ENCODE assay signal across 20 cellular contexts in genomic region chr12:48750215-48750614, GRCh38. TPM values are rescaled to one million over a fixed set of nuclear protein-coding genes. Genes with fewer than 3 reads are reported as not detected.
A peak's percentile ranks its signal among the peaks of the same experiment; 100 is the strongest.
DNase-seq lines count a peak whose midpoint lies in the region; ATAC-seq lines count a peak whose summit lies in the region.
"Had no signal": no experiment of that assay in that cellular context is flagged by ENCODE, and none has a peak within 500 bp of the region (broad histone marks: within the 10 kb centered on the region; RNA-seq: fewer than 3 reads in every experiment).

No MANE protein-coding gene starts in this region.

- peak; percentile 22 to 31 for ATAC-seq in activated T-cell treated with anti-CD3 and anti-CD28 coated beads, Interleukin-2, amount 50 U/mL, for 4 hours
- ATAC-seq in stimulated activated effector memory CD8-positive, alpha-beta T cell treated with anti-CD3 and anti-CD28 coated beads, Interleukin-12 subunit alpha, Interleukin-12 subunit beta, amount 100 ng/mL, for 72 hours, result peak; percentile 24
- no peak for ATAC-seq in GM21786 (IDR thresholded peaks at IDR 0.05; ENCODE audit: unreplicated experiment)
- ATAC-seq: WTC11 had no signal

- H3K27ac ChIP-seq in epithelial cell of prostate, result peak overlapping the region; percentile 68
- H3K27ac ChIP-seq: KMS-11, suprapubic skin, uterus had no signal

- no peaks in the 10 kb centered on the region for H3K9me3 Mint-ChIP-seq in activated T-cell treated with anti-CD3 and anti-CD28 coated beads, Interleukin-2, amount 50 U/mL, for 4 hours
- H3K9me3 Mint-ChIP-seq in stimulated activated effector memory CD8-positive, alpha-beta T cell treated with anti-CD3 and anti-CD28 coated beads, Interleukin-12 subunit alpha, Interleukin-12 subunit beta, amount 100 ng/mL, for 72 hours, result no peaks in the 10 kb centered on the region
- H3K9me3 Mint-ChIP-seq: T-helper 2 cell treated with Interferon-gamma antibody and Interleukin-4, amounts not matched to agents 5 μg/mL and 100 μg/mL, for 36 hours; WTC11 had no signal

- peaks cover 3% of the 10 kb centered on the region for H3K27me3 Mint-ChIP-seq in activated T-cell treated with anti-CD3 and anti-CD28 coated beads, Interleukin-2, amount 50 U/mL, for 4 hours (ENCODE audit: low read depth)
- H3K27me3 Mint-ChIP-seq: CD4-positive, CD25-positive, alpha-beta regulatory T cell had no signal

- H3K36me3 Mint-ChIP-seq in activated T-cell treated with anti-CD3 and anti-CD28 coated beads, Interleukin-2, amount 50 U/mL, for 4 hours (ENCODE audit: insufficient read depth), result no peaks in the 10 kb centered on the region
- no peaks in the 10 kb centered on the region for H3K36me3 Mint-ChIP-seq in stimulated activated effector memory CD8-positive, alpha-beta T cell treated with anti-CD3 and anti-CD28 coated beads, Interleukin-12 subunit alpha, Interleukin-12 subunit beta, amount 100 ng/mL, for 72 hours
- H3K36me3 Mint-ChIP-seq: CD4-positive, CD25-positive, alpha-beta regulatory T cell; WTC11 had no signal

- peak overlapping the region; percentile 74 for H3K27ac Mint-ChIP-seq in stimulated activated effector memory CD8-positive, alpha-beta T cell treated with anti-CD3 and anti-CD28 coated beads, Interleukin-12 subunit alpha, Interleukin-12 subunit beta, amount 100 ng/mL, for 72 hours
- H3K27ac Mint-ChIP-seq: CD4-positive, CD25-positive, alpha-beta regulatory T cell; T-helper 2 cell treated with Interferon-gamma antibody and Interleukin-4, amounts not matched to agents 5 μg/mL and 100 μg/mL, for 36 hours; WTC11 had no signal

- H3K4me3 Mint-ChIP-seq in activated T-cell treated with anti-CD3 and anti-CD28 coated beads, Interleukin-2, amount 50 U/mL, for 4 hours, result no peak overlapping the region
- H3K4me3 Mint-ChIP-seq in stimulated activated effector memory CD8-positive, alpha-beta T cell treated with anti-CD3 and anti-CD28 coated beads, Interleukin-12 subunit alpha, Interleukin-12 subunit beta, amount 100 ng/mL, for 72 hours, result peak overlapping the region; percentile 15
- H3K4me3 Mint-ChIP-seq: CD4-positive, CD25-positive, alpha-beta regulatory T cell; T-helper 2 cell treated with Interferon-gamma antibody and Interleukin-4, amounts not matched to agents 5 μg/mL and 100 μg/mL, for 36 hours; WTC11 had no signal

- no peak for DNase-seq in activated T-cell treated with anti-CD3 and anti-CD28 coated beads, Interleukin-2, amount 50 U/mL, for 4 hours
- no peak for DNase-seq in activated T-cell treated with anti-CD3 and anti-CD28 coated beads, Interleukin-2, amount 50 U/mL, for 1 hour
- DNase-seq in LHCN-M2 (ENCODE audit: low read depth), result peak; percentile 35
- DNase-seq in epithelial cell of prostate (ENCODE audit: low read depth, low spot score), result no peak
- DNase-seq in stimulated activated effector memory CD8-positive, alpha-beta T cell treated with anti-CD3 and anti-CD28 coated beads, Interleukin-12 subunit alpha, Interleukin-12 subunit beta, amount 100 ng/mL, for 72 hours (ENCODE audit: low spot score in 2 of 2), result no peak
- no peak for DNase-seq in NCI-H345 (lab: John Stamatoyannopoulos, UW)
- DNase-seq in GF-D8 (lab: John Stamatoyannopoulos, UW), result no peak
- DNase-seq: activated effector memory CD4-positive, alpha-beta T cell treated with Interleukin-2 at 50 U/mL for 16 hours; CD4-positive, CD25-positive, alpha-beta regulatory T cell; erythroblast; GDM1; NCI-H1105 treated with DMSO at 0.1 percent for 48 hours; NCI-H2081 treated with DMSO at 0.1 percent for 48 hours; stimulated activated CD4-positive, alpha-beta T cell treated with anti-CD3 and anti-CD28 coated beads, Interleukin-12 subunit alpha, Interleukin-12 subunit beta, amount 100 ng/mL, for 4 hours; uterus had no signal

- H3K4me1 Mint-ChIP-seq in activated T-cell treated with anti-CD3 and anti-CD28 coated beads, Interleukin-2, amount 50 U/mL, for 4 hours (ENCODE audit: low read depth), result peaks cover 18% of the 10 kb centered on the region
- H3K4me1 Mint-ChIP-seq in stimulated activated effector memory CD8-positive, alpha-beta T cell treated with anti-CD3 and anti-CD28 coated beads, Interleukin-12 subunit alpha, Interleukin-12 subunit beta, amount 100 ng/mL, for 72 hours, result peaks cover 16% of the 10 kb centered on the region
- H3K4me1 Mint-ChIP-seq: WTC11 had no signal

RNA-seq across cellular contexts. Expression of gene CCNT1, which starts 33.7 kb away (rescaled TPM):
- total RNA-seq in activated T-cell treated with anti-CD3 and anti-CD28 coated beads, Interleukin-2, amount 50 U/mL, for 4 hours, result 10 to 100 TPM; 33.7 to 37.7 (median 35.9) TPM
- total RNA-seq in LHCN-M2 (2014; rRNA removed), result 25.2 and 40.9 TPM in 2 replicates
- 4.5 TPM for polyA plus RNA-seq in LHCN-M2 (2012)

RNA-seq across cellular contexts. Expression of gene ADCY6, which starts 38.7 kb away (rescaled TPM):
- under 1 TPM; 0.22 to 0.53 (median 0.40) TPM for total RNA-seq in activated T-cell treated with anti-CD3 and anti-CD28 coated beads, Interleukin-2, amount 50 U/mL, for 4 hours
- total RNA-seq in LHCN-M2 (2014; rRNA removed), result 24.7 and 25.6 TPM in 2 replicates
- 16.2 TPM for polyA plus RNA-seq in LHCN-M2 (2012)
- polyA plus RNA-seq: CD4-positive, CD25-positive, alpha-beta regulatory T cell had no signal

Comparison
In these comparisons a context has a peak if more than half of its experiments do, and no peak if none do; other contexts are left out.
1. RNA of gene ADCY6, which starts 38.7 kb away (total RNA-seq): 24.7 to 25.6 TPM in LHCN-M2; 0.22 to 0.53 TPM in activated T-cell treated with anti-CD3 and anti-CD28 coated beads, Interleukin-2, amount 50 U/mL, for 4 hours; every median in the first group is over 10 times any median in the second.